ENCODE assay signal across 8 cellular contexts in genomic region chr15:64809649-64810498, GRCh38. TPM values are rescaled to one million over a fixed set of nuclear protein-coding genes. Genes with fewer than 3 reads are reported as not detected.
DNase-seq lines count a peak whose midpoint lies in the region; ATAC-seq and TF ChIP-seq lines count a peak whose summit lies in the region.

No MANE protein-coding gene starts in this region.

- no peaks in the 10 kb centered on the region for H3K36me3 Mint-ChIP-seq in H9 (ENCODE audit: insufficient read depth in 1 of 3, low read depth in 3 of 3)

- peak overlapping the region; percentile 95 to 100 (median 98) for H3K27ac Mint-ChIP-seq in H9

- ATAC-seq in left lung (peak; percentile 95), GM21381 (IDR thresholded peaks at IDR 0.05; ENCODE audit: unreplicated experiment) (no peak)

- H3K4me3 Mint-ChIP-seq in H9 = peak overlapping the region; percentile 60 to 75

- no peaks in the 10 kb centered on the region for H3K27me3 Mint-ChIP-seq in H9 (ENCODE audit: low read depth)

- H4K5ac ChIP-seq in H9 (ENCODE audit: insufficient read length, low read depth, low read length) = peak overlapping the region; percentile 59

- H3K4me1 ChIP-seq in H9 (ENCODE audit: insufficient read depth, low read length) (peaks cover 14% of the 10 kb centered on the region), colonic mucosa (no peaks in the 10 kb centered on the region), left lung (no peaks in the 10 kb centered on the region)

- peak; percentile 96 for TF ChIP-seq CTCF in H9 (conservative IDR thresholded peaks at IDR 0.05)
- TF ChIP-seq CTCF in colonic mucosa (IDR thresholded peaks at IDR 0.05) = peak; percentile 90
- TF ChIP-seq CTCF in left lung (IDR thresholded peaks at IDR 0.05) = peak; percentile 82 to 92

- no peak overlapping the region for H2AK5ac ChIP-seq in H9 (ENCODE audit: insufficient read length, low read length)

- H3K4me1 Mint-ChIP-seq in H9 = peaks cover 73 to 80% of the 10 kb centered on the region in 2 experiments

- H3K27me3 ChIP-seq in H9 (ENCODE audit: insufficient read depth, low read length) (no peaks in the 10 kb centered on the region), colonic mucosa (no peaks in the 10 kb centered on the region), left lung (peaks cover 0 to 9% of the 10 kb centered on the region in 2 donors)

- peak overlapping the region; percentile 19 for H2BK12ac ChIP-seq in H9 (ENCODE audit: insufficient read length, low read depth, low read length)

- no peak overlapping the region for H2AFZ ChIP-seq in H9 (ENCODE audit: low read length)

- H3K9me3 Mint-ChIP-seq in H9 = no peaks in the 10 kb centered on the region

- H3K79me2 ChIP-seq in H9 (ENCODE audit: insufficient read depth, low read length) = no peaks in the 10 kb centered on the region

- no peaks in the 10 kb centered on the region for H4K20me1 ChIP-seq in H9 (ENCODE audit: control insufficient read depth, insufficient read depth, insufficient read length)

- no peak overlapping the region for H2BK15ac ChIP-seq in H9 (ENCODE audit: low read depth, low read length)

- H3K4me2 ChIP-seq in H9 (ENCODE audit: insufficient read depth, insufficient read length, low read length) = peak overlapping the region; percentile 56

- H3K23me2 ChIP-seq in H9 (ENCODE audit: insufficient read length, low read depth, low read length, poor library complexity, severe bottlenecking) = peaks cover 13% of the 10 kb centered on the region

- H4K91ac ChIP-seq in H9 (ENCODE audit: insufficient read length, low read depth, low read length) = peak overlapping the region; percentile 33

- no CpG with 5 or more reads among the region's 14 CpGs for WGBS in H9 (ENCODE audit: extremely low coverage, insufficient read length, low lambda C conversion rate)

- peak overlapping the region; percentile 85 for H2BK5ac ChIP-seq in H9 (ENCODE audit: insufficient read length, low read length)

- H3K4ac ChIP-seq in H9 (ENCODE audit: low read depth, low read length) = no peak overlapping the region

- no peaks in the 10 kb centered on the region for H3K79me1 ChIP-seq in H9 (ENCODE audit: insufficient read depth, low read depth, low read length, poor library complexity, severe bottlenecking)

- H3K23ac ChIP-seq in H9 (ENCODE audit: insufficient read length, low read depth, low read length) = no peak overlapping the region

- H3T11ph ChIP-seq in H9 (ENCODE audit: low read length) = no peak overlapping the region

- no peaks in the 10 kb centered on the region for H3K36me3 ChIP-seq in colonic mucosa
- H3K36me3 ChIP-seq in left lung = no peaks in the 10 kb centered on the region

- no peak overlapping the region for H4K8ac ChIP-seq in H9 (replicated peaks; ENCODE audit: insufficient read length, low read depth, low read length)

- H3K14ac ChIP-seq in H9 (ENCODE audit: insufficient read depth, low read length) = peak overlapping the region; percentile 43; the same call in 1 of the 2 replicates

- peak overlapping the region; percentile 90 for H3K27ac ChIP-seq in H9 (ENCODE audit: insufficient read length, low read depth, low read length)
- H3K27ac ChIP-seq in colonic mucosa = no peak overlapping the region
- no peak overlapping the region for H3K27ac ChIP-seq in left lung

- peak overlapping the region; percentile 49 for H3K18ac ChIP-seq in H9 (ENCODE audit: insufficient read length, low read depth, low read length)

- H3K56ac ChIP-seq in H9 (ENCODE audit: insufficient read length, low read depth, low read length) = no peak overlapping the region

- intact Hi-C loops in colonic mucosa (cut with DNase I) (loop anchor here (2.0 kb wide), 1 partner anchor 79 kb away; no protein-coding TSS in a partner anchor), left lung (cut with DNase I) (loop anchor here in 1 of 2 donors (2.0 kb wide), 1 partner anchor 79 kb away; no protein-coding TSS in a partner anchor)

- H3K9me3 ChIP-seq in H9 (ENCODE audit: control insufficient read depth, low read depth, low read length) (no peaks in the 10 kb centered on the region), colonic mucosa (no peaks in the 10 kb centered on the region), left lung (no peaks in the 10 kb centered on the region)

- DNase-seq in AG20443 (ENCODE audit: low spot score) (peak; percentile 92), H9 (peak; percentile 91), NCI-H345 treated with DMSO at 0.1 percent for 48 hours (lab: John Stamatoyannopoulos, UW; ENCODE audit: unreplicated experiment) (peak; percentile 48), colonic mucosa (peak; percentile 83), left lung (peak; percentile 77 to 92)
- peak; percentile 59 to 65 for DNase-seq in activated CD4-positive, alpha-beta T cell treated with anti-CD3 and anti-CD28 coated beads for 4 hours
- peak; percentile 76 for DNase-seq in stimulated activated CD4-positive, alpha-beta T cell treated with anti-CD3 and anti-CD28 coated beads, Interleukin-4, amount 100 ng/mL, for 24 hours

- H3K4me3 ChIP-seq in colonic mucosa (no peak overlapping the region), left lung (no peak overlapping the region)

- H3K9ac ChIP-seq in H9 (ENCODE audit: extremely low read depth, insufficient read length, low read length) = peak overlapping the region; percentile 44
- H3K9ac ChIP-seq in colonic mucosa (ENCODE audit: low read depth in 2 of 2, low read length in 2 of 2) = peak overlapping the region in 1 of 2 donors; percentile 19

- H2BK120ac ChIP-seq in H9 (ENCODE audit: low read depth, low read length, poor library complexity, severe bottlenecking) = peak overlapping the region; percentile 56

- H2BK20ac ChIP-seq in H9 (ENCODE audit: low read depth, low read length, poor library complexity, severe bottlenecking) = no peak overlapping the region

RNA-seq across cellular contexts. Expression of gene PIF1, which starts 15.6 kb away (rescaled TPM):
- 64.0 and 74.4 TPM in 2 replicates for total RNA-seq in H9 (2021)
- 10 to 100 TPM in 1 of 2 donors, 1 to 10 TPM in 1; 6.1 to 20.7 TPM for total RNA-seq in colonic mucosa
- total RNA-seq in left lung = 1 to 10 TPM; 1.6 to 2.7 TPM

RNA-seq across cellular contexts. Expression of gene PLEKHO2, which starts 31.8 kb away (rescaled TPM):
- total RNA-seq in H9 (2021) (16.6 and 18.1 TPM in 2 replicates), colonic mucosa (10 to 100 TPM in 1 of 2 donors, 1 to 10 TPM in 1; 4.4 to 13.6 TPM), left lung (10 to 100 TPM; 34.5 to 91.8 TPM)

RNA-seq across cellular contexts. Expression of gene RBPMS2, which starts 34.5 kb away (rescaled TPM):
- total RNA-seq in H9 (2021) (181 and 185 TPM in 2 replicates), colonic mucosa (10 to 100 TPM in 1 of 2 donors, 1 to 10 TPM in 1; 1.3 to 14.5 TPM), left lung (1 to 10 TPM; 3.7 to 4.7 TPM)

Comparison
In these comparisons a context has a peak if more than half of its experiments do, and no peak if none do; other contexts are left out.
1. RNA of gene RBPMS2, which starts 34.5 kb away (total RNA-seq): 181 to 185 TPM in H9; 1.3 to 14.5 TPM in colonic mucosa and 3.7 to 4.7 TPM in left lung; every median in the first group is over 10 times any median in the second.
2. Peak in every context shown above with its lines, with median percentiles within 50 percentile points of each other: DNase-seq and CTCF ChIP-seq.